In the genomic region with DNA sequence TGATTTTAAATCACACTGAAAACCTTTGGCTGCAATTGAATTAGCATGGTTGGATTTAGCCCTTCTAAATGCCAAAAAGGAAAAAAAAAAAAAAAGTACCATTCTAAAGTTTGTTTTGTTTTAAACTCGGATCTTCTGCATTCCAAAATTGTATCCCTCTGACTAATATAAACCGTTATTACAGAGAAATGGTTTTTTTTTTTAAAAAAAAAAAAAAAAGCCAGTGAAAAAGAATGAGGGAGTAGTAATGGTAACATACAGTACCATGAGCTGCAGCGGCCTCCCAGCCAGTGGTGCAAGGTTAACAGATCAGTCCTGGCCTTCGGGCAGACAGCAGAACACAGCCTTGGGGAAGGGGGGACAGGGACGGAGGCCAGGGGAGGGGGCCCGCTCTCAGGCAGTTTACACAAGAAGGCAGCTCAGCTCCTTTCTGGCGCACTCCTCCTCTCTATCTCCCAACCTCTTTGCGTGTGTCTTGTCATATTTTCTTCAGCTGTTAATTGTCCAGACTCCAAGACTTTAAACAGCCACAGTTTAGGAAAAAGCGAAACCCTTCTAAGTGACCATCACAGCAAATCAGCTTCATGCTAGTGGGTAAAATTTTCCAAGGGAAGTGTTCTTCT, we compare ENCODE assay signal across 11 cellular contexts.
DNase-seq lines count a peak whose midpoint lies in the region; ATAC-seq and TF ChIP-seq lines count a peak whose summit lies in the region.
"Had no signal": no experiment of that assay in that cellular context is flagged by ENCODE, and none has a peak within 500 bp of the region (broad histone marks: within the 10 kb centered on the region; RNA-seq: fewer than 3 reads in every experiment).

No MANE protein-coding gene starts in this region.

- no peak overlapping the region for H3K4me2 ChIP-seq in MM.1S (ENCODE audit: low read depth, low read length)

- H3K27me3 ChIP-seq in right atrium auricular region, result no peaks in the 10 kb centered on the region
- no peaks in the 10 kb centered on the region for H3K27me3 ChIP-seq in MM.1S (replicated peaks; ENCODE audit: insufficient read depth, low read length)
- H3K27me3 ChIP-seq: neutrophil had no signal

- H3K36me3 ChIP-seq in right atrium auricular region (no peaks in the 10 kb centered on the region), MM.1S (replicated peaks; ENCODE audit: insufficient read depth, low read length) (no peaks in the 10 kb centered on the region)
- H3K36me3 ChIP-seq: neutrophil had no signal

- intact Hi-C loops in sciatic nerve (cut with DNase I), result no loop called here

- TF ChIP-seq CTCF in astrocyte of the spinal cord (IDR thresholded peaks at IDR 0.05; ENCODE audit: low read depth, low read length), result no peak
- TF ChIP-seq CTCF in right atrium auricular region (IDR thresholded peaks at IDR 0.05), result no peak
- TF ChIP-seq CTCF in MM.1S (IDR thresholded peaks at IDR 0.05; ENCODE audit: low read length), result no peak
- no peak for TF ChIP-seq CTCF in GM10266 (IDR thresholded peaks at IDR 0.05; ENCODE audit: control insufficient read depth, insufficient read depth, low read depth, missing control alignments)

- H4K20me1 ChIP-seq in MM.1S (ENCODE audit: insufficient read depth, low read length), result no peaks in the 10 kb centered on the region

- H3K9me2 ChIP-seq in MM.1S (replicated peaks; ENCODE audit: insufficient read depth, low read length), result no peaks in the 10 kb centered on the region

- H3K9ac ChIP-seq in MM.1S (ENCODE audit: low read length), result no peak overlapping the region

- ATAC-seq in sciatic nerve, result peak; percentile 78
- no peak for ATAC-seq in GM19035 (IDR thresholded peaks at IDR 0.05; ENCODE audit: unreplicated experiment)

- H3K9me3 ChIP-seq in right atrium auricular region (no peaks in the 10 kb centered on the region), MM.1S (replicated peaks; ENCODE audit: insufficient read depth, low read length) (no peaks in the 10 kb centered on the region)
- H3K9me3 ChIP-seq: neutrophil had no signal

- H2AFZ ChIP-seq in MM.1S (ENCODE audit: low read length), result no peak overlapping the region

- peak; percentile 69 for DNase-seq in GM03348 (ENCODE audit: low spot score)
- no peak for DNase-seq in astrocyte of the spinal cord (ENCODE audit: low read depth, low spot score)
- DNase-seq in right atrium auricular region (ENCODE audit: low spot score), result peak; percentile 79
- DNase-seq in sciatic nerve (ENCODE audit: low spot score), result peak; percentile 70
- DNase-seq in MM.1S, result no peak
- no peak for DNase-seq in GM10266 (ENCODE audit: extremely low spot score)
- DNase-seq in germinal center (ENCODE audit: low spot score), result no peak
- DNase-seq: activated CD8-positive, alpha-beta memory T cell treated with anti-CD3 and anti-CD28 coated beads, Interleukin-2, amount 50 U/mL, for 48 hours; NCI-H2171 treated with DMSO at 0.1 percent for 48 hours had no signal

- in situ Hi-C loops in astrocyte of the spinal cord (cut with HindIII; ENCODE audit: low sequenced_read_pairs), result no loop called here

- H3K4me3 ChIP-seq in astrocyte of the spinal cord (ENCODE audit: low read depth, low read length) (peak overlapping the region; percentile 41), right atrium auricular region (peak overlapping the region in 1 of 2 donors; percentile 37), MM.1S (ENCODE audit: low read length) (no peak overlapping the region)

- no peaks in the 10 kb centered on the region for H3K79me2 ChIP-seq in MM.1S (ENCODE audit: low read length)

- H3K4me1 ChIP-seq in right atrium auricular region (peaks cover 0 to 11% of the 10 kb centered on the region in 2 donors), MM.1S (ENCODE audit: low read length) (no peaks in the 10 kb centered on the region)

- H3K27ac ChIP-seq in right atrium auricular region, result peak overlapping the region; percentile 80 to 86
- H3K27ac ChIP-seq in MM.1S (ENCODE audit: low read length), result no peak overlapping the region
- H3K27ac ChIP-seq: neutrophil had no signal

- H3F3A ChIP-seq in MM.1S (ENCODE audit: insufficient read depth, low read length), result no peaks in the 10 kb centered on the region

Comparison
In these comparisons a context has a peak if more than half of its experiments do, and no peak if none do; other contexts are left out.
1. DNase-seq: peak in GM03348 (single experiment), right atrium auricular region (single experiment) and sciatic nerve (single experiment); none in astrocyte of the spinal cord (single experiment), MM.1S (single experiment), GM10266 (single experiment) and germinal center (single experiment).